ENCODE assay signal across 21 cellular contexts in the genomic region with DNA sequence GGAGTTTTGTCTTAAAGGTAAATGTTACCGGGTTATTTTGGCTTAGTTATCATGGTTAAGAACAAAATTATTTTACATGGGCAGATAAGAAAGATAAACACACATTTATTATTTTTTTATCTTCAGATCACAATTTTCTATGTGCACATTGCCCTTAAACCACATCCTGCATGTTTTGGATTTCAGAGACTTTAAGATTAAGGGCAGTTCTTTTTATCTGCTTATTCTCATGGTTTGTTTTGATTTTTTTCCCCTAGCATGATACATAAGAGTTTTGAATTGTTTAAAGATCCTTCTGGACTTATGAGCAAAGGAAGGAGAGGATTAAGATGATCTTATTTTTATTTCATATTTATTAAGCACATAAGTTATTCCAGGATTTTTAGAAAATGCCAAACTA.
A peak's percentile ranks its signal among the peaks of the same experiment; 100 is the strongest.
DNase-seq lines count a peak whose midpoint lies in the region; ATAC-seq, FAIRE-seq and TF ChIP-seq lines count a peak whose summit lies in the region.
"Had no signal": no experiment of that assay in that cellular context is flagged by ENCODE, and none has a peak within 500 bp of the region (broad histone marks: within the 10 kb centered on the region; RNA-seq: fewer than 3 reads in every experiment).

No MANE protein-coding gene starts in this region.

- H3K9me3 Mint-ChIP-seq in CD4-positive, alpha-beta memory T cell = peaks cover 0 to 11% (median 5%) of the 10 kb centered on the region in 8 donors
- peaks cover 12% of the 10 kb centered on the region for H3K9me3 Mint-ChIP-seq in stimulated activated memory B cell treated with anti-CD40 and anti-IgM and Interleukin-4, amounts not matched to agents 10 μg/mL and 1 μg/mL and 100 μg/mL, for 72 hours

- H3K9me3 ChIP-seq in CD4-positive, alpha-beta memory T cell (ENCODE audit: control insufficient read depth in 1 of 2, low read length in 2 of 2) = no peaks in the 10 kb centered on the region
- H3K9me3 ChIP-seq in SK-N-SH = no peaks in the 10 kb centered on the region
- H3K9me3 ChIP-seq: A549 had no signal

- FAIRE-seq in D721Med (lab: Jason Lieb, UNC) = no peak
- FAIRE-seq: A549, HTR-8/SVneo had no signal

- peak overlapping the region in 5 of 8 donors; percentile 6 to 58 (median 16) for H3K4me3 Mint-ChIP-seq in CD4-positive, alpha-beta memory T cell
- no peak overlapping the region for H3K4me3 Mint-ChIP-seq in stimulated activated memory B cell treated with anti-CD40 and anti-IgM and Interleukin-4, amounts not matched to agents 10 μg/mL and 1 μg/mL and 100 μg/mL, for 72 hours
- H3K4me3 Mint-ChIP-seq: IgD-negative memory B cell had no signal

- no peaks in the 10 kb centered on the region for H3F3A ChIP-seq in SK-N-SH (replicated peaks; ENCODE audit: insufficient read depth)

- no peak overlapping the region for H3K27ac ChIP-seq in CD4-positive, alpha-beta memory T cell (ENCODE audit: low read depth, low read length)
- H3K27ac ChIP-seq in SK-N-SH (ENCODE audit: low read depth in 2 of 2, low read length in 1 of 2) = no peak overlapping the region; a peak in 2 of 4 replicates
- H3K27ac ChIP-seq: A549, HL-60 had no signal

- H3K4me1 ChIP-seq in CD4-positive, alpha-beta memory T cell (ENCODE audit: insufficient read depth, low read length) = peaks cover 26% of the 10 kb centered on the region
- peaks cover 0 to 5% of the 10 kb centered on the region in 2 experiments; a peak in 1 of 4 replicates for H3K4me1 ChIP-seq in SK-N-SH (ENCODE audit: control insufficient read depth in 1 of 2, insufficient read depth in 2 of 2, low read depth in 1 of 2, low read length in 1 of 2)
- H3K4me1 ChIP-seq: A549 had no signal

- H3K36me3 ChIP-seq in CD4-positive, alpha-beta memory T cell (ENCODE audit: insufficient read depth, low read length) = no peaks in the 10 kb centered on the region
- no peaks in the 10 kb centered on the region for H3K36me3 ChIP-seq in SK-N-SH (replicated peaks in 1 of 2; ENCODE audit: control insufficient read depth in 1 of 2, insufficient read depth in 2 of 2, low read length in 1 of 2)

- intact Hi-C loops in CD4-positive, alpha-beta memory T cell (cut with micrococcal nuclease) = no loop called here
- intact Hi-C loops in left ventricle myocardium superior (cut with micrococcal nuclease) = no loop called here

- TF ChIP-seq CTCF in SK-N-SH (IDR thresholded peaks at IDR 0.05) = no peak
- TF ChIP-seq CTCF in retinal pigment epithelial cell (conservative IDR thresholded peaks at IDR 0.05; ENCODE audit: low read depth, low read length) = no peak
- no peak for TF ChIP-seq CTCF in D721Med (IDR thresholded peaks at IDR 0.05; ENCODE audit: insufficient read depth, missing control alignments)

- CTCF ChIA-PET in CD4-positive, alpha-beta memory T cell (lab: Charles Lee; ENCODE audit: partially characterized antibody) = no interaction called here
- CTCF ChIA-PET in SK-N-SH (lab: Yijun Ruan, JAX) = no interaction called here

- peak overlapping the region in 3 of 7 donors; percentile 23 to 75 (median 26) for H3K27ac Mint-ChIP-seq in CD4-positive, alpha-beta memory T cell
- no peak overlapping the region for H3K27ac Mint-ChIP-seq in stimulated activated memory B cell treated with anti-CD40 and anti-IgM and Interleukin-4, amounts not matched to agents 10 μg/mL and 1 μg/mL and 100 μg/mL, for 72 hours
- H3K27ac Mint-ChIP-seq: IgD-negative memory B cell had no signal

- 0 out of 2 replicates have a peak overlapping the region, but pooled peaks have one; percentile 37 for H2AFZ ChIP-seq in SK-N-SH (ENCODE audit: low read depth)

- DNase-seq in CD4-positive, alpha-beta memory T cell = peak in 4 of 5 donors; percentile 14 to 31 (median 16)
- no peak for DNase-seq in SK-N-SH
- peak; percentile 5 for DNase-seq in central memory CD4-positive, alpha-beta T cell
- DNase-seq in retinal pigment epithelial cell (ENCODE audit: low read depth) = peak; percentile 27
- no peak for DNase-seq in D721Med (ENCODE audit: insufficient read length, low spot score)
- no peak for DNase-seq in NCI-H1048 (lab: John Stamatoyannopoulos, UW)
- DNase-seq in left ventricle myocardium superior = no peak
- DNase-seq: DMS79, Kasumi-1, NCI-H1105 treated with DMSO at 0.1 percent for 48 hours, NCI-H1694, NCI-H2081 treated with DMSO at 0.1 percent for 48 hours, NCI-H510A, RPMI8226, SIG-M5 had no signal

- H3K79me2 ChIP-seq in SK-N-SH (ENCODE audit: insufficient read depth) = no peaks in the 10 kb centered on the region

- no peaks in the 10 kb centered on the region for H3K36me3 Mint-ChIP-seq in CD4-positive, alpha-beta memory T cell
- H3K36me3 Mint-ChIP-seq in stimulated activated memory B cell treated with anti-CD40 and anti-IgM and Interleukin-4, amounts not matched to agents 10 μg/mL and 1 μg/mL and 100 μg/mL, for 72 hours = no peaks in the 10 kb centered on the region
- H3K36me3 Mint-ChIP-seq: IgD-negative memory B cell had no signal

- H3K4me2 ChIP-seq in SK-N-SH = no peak overlapping the region
- H3K4me2 ChIP-seq: A549 had no signal

- ATAC-seq in stimulated activated memory B cell treated with anti-CD40 and anti-IgM and Interleukin-4, amounts not matched to agents 10 μg/mL and 1 μg/mL and 100 μg/mL, for 72 hours = no peak
- ATAC-seq in left ventricle myocardium superior = no peak
- ATAC-seq: A549, PC-3 had no signal

- no peak overlapping the region for H3K9ac ChIP-seq in SK-N-SH

- H3K4me1 Mint-ChIP-seq in CD4-positive, alpha-beta memory T cell = peaks cover 17 to 24% (median 21%) of the 10 kb centered on the region in 4 donors
- no peaks in the 10 kb centered on the region for H3K4me1 Mint-ChIP-seq in stimulated activated memory B cell treated with anti-CD40 and anti-IgM and Interleukin-4, amounts not matched to agents 10 μg/mL and 1 μg/mL and 100 μg/mL, for 72 hours
- H3K4me1 Mint-ChIP-seq: IgD-negative memory B cell had no signal

- H4K20me1 ChIP-seq in SK-N-SH (ENCODE audit: insufficient read depth) = no peaks in the 10 kb centered on the region

- H3K27me3 ChIP-seq in CD4-positive, alpha-beta memory T cell (ENCODE audit: insufficient read depth, low read length) = no peaks in the 10 kb centered on the region
- no peaks in the 10 kb centered on the region for H3K27me3 ChIP-seq in SK-N-SH (ENCODE audit: insufficient read depth)

- no peaks in the 10 kb centered on the region for H3K9me2 ChIP-seq in SK-N-SH

- POLR2A ChIA-PET in CD4-positive, alpha-beta memory T cell (lab: Charles Lee; ENCODE audit: partially characterized antibody) = no interaction called here
- POLR2A ChIA-PET in SK-N-SH (lab: Yijun Ruan, JAX) = no interaction called here

- H3K4me3 ChIP-seq in CD4-positive, alpha-beta memory T cell (ENCODE audit: low read length in 2 of 2) = no peak overlapping the region
- H3K4me3 ChIP-seq in SK-N-SH (ENCODE audit: low read depth in 2 of 2, low read length in 1 of 2) (no peak overlapping the region), retinal pigment epithelial cell (ENCODE audit: low read length) (no peak overlapping the region)
- H3K4me3 ChIP-seq: A549 had no signal

- no peak for TF ChIP-seq RAD21 in SK-N-SH (IDR thresholded peaks at IDR 0.05; ENCODE audit: low read length)

- TF ChIP-seq EP300 in SK-N-SH (IDR thresholded peaks at IDR 0.05; ENCODE audit: borderline replicate concordance in 1 of 2, low read depth in 1 of 2, low read length in 1 of 2) = no peak

- peaks cover 0 to under 1% of the 10 kb centered on the region in 2 donors for H3K27me3 Mint-ChIP-seq in CD4-positive, alpha-beta memory T cell
- no peaks in the 10 kb centered on the region for H3K27me3 Mint-ChIP-seq in stimulated activated memory B cell treated with anti-CD40 and anti-IgM and Interleukin-4, amounts not matched to agents 10 μg/mL and 1 μg/mL and 100 μg/mL, for 72 hours
- H3K27me3 Mint-ChIP-seq: IgD-negative memory B cell had no signal

- WGBS in SK-N-SH (ENCODE audit: low lambda C conversion rate) = 0% methylated on average over 1 of the region's 1 CpG

TF ChIP-seq in SK-N-SH, 30 proteins besides CTCF, POLR2A, EP300 and RAD21:
- no peak for TF ChIP-seq FOSL2 (IDR thresholded peaks at IDR 0.05; ENCODE audit: borderline replicate concordance, low read depth)
- TF ChIP-seq, protein P1, sequence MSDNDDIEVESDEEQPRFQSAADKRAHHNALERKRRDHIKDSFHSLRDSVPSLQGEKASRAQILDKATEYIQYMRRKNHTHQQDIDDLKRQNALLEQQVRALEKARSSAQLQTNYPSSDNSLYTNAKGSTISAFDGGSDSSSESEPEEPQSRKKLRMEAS (IDR thresholded peaks at IDR 0.05; ENCODE audit: low read depth) = no peak
- TF ChIP-seq, protein P2, sequence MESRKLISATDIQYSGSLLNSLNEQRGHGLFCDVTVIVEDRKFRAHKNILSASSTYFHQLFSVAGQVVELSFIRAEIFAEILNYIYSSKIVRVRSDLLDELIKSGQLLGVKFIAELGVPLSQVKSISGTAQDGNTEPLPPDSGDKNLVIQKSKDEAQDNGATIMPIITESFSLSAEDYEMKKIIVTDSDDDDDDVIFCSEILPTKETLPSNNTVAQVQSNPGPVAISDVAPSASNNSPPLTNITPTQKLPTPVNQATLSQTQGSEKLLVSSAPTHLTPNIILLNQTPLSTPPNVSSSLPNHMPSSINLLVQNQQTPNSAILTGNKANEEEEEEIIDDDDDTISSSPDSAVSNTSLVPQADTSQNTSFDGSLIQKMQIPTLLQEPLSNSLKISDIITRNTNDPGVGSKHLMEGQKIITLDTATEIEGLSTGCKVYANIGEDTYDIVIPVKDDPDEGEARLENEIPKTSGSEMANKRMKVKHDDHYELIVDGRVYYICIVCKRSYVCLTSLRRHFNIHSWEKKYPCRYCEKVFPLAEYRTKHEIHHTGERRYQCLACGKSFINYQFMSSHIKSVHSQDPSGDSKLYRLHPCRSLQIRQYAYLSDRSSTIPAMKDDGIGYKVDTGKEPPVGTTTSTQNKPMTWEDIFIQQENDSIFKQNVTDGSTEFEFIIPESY (IDR thresholded peaks at IDR 0.05; ENCODE audit: borderline replicate concordance, low read depth) = no peak
- TF ChIP-seq, protein P3, sequence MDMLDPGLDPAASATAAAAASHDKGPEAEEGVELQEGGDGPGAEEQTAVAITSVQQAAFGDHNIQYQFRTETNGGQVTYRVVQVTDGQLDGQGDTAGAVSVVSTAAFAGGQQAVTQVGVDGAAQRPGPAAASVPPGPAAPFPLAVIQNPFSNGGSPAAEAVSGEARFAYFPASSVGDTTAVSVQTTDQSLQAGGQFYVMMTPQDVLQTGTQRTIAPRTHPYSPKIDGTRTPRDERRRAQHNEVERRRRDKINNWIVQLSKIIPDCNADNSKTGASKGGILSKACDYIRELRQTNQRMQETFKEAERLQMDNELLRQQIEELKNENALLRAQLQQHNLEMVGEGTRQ (IDR thresholded peaks at IDR 0.05; ENCODE audit: borderline replicate concordance, low read depth, low read length) = no peak
- TF ChIP-seq FOXJ3 (CRISPR knock-in tag; IDR thresholded peaks at IDR 0.05) = no peak
- TF ChIP-seq NFIC (IDR thresholded peaks at IDR 0.05; ENCODE audit: borderline replicate concordance) = no peak
- no peak for TF ChIP-seq MXI1 (IDR thresholded peaks at IDR 0.05; ENCODE audit: low read depth, low read length)
- no peak for TF ChIP-seq POLR2AphosphoS5 (IDR thresholded peaks at IDR 0.05; ENCODE audit: low read depth, low read length)

Comparison
In these comparisons a context has a peak if more than half of its experiments do, and no peak if none do; other contexts are left out.
1. DNase-seq: peak in CD4-positive, alpha-beta memory T cell (4 of 5), central memory CD4-positive, alpha-beta T cell (single experiment) and retinal pigment epithelial cell (single experiment); none in SK-N-SH (single experiment), D721Med (single experiment), NCI-H1048 (single experiment) and left ventricle myocardium superior (single experiment).